In genomic region chr14:47511829-47512228, GRCh38 we compare ENCODE assay signal across 23 cellular contexts.
"Had no signal": no experiment of that assay in that cellular context is flagged by ENCODE, and none has a peak within 500 bp of the region (broad histone marks: within the 10 kb centered on the region; RNA-seq: fewer than 3 reads in every experiment).

No MANE protein-coding gene starts in this region.

- DNase-seq: colonic mucosa; cortex of kidney; effector CD8-positive, alpha-beta T cell; erythroblast; esophagus squamous epithelium; foreskin fibroblast; foreskin melanocyte; gastrocnemius medialis; glutamatergic neuron; head of caudate nucleus; heart right ventricle; hippocampal formation; left cardiac atrium; left lung; left ventricle myocardium superior; lower lobe of right lung; mesenchymal stem cell; mucosa of descending colon; naive B cell had no signal

- H3K4me3 ChIP-seq: colonic mucosa, esophagus squamous epithelium, gastrocnemius medialis, heart right ventricle, left lung, lower lobe of right lung, mucosa of descending colon had no signal

- H3K27ac ChIP-seq: colonic mucosa, epithelial cell of prostate, esophagus squamous epithelium, gastrocnemius medialis, heart right ventricle, left lung, lower lobe of right lung had no signal

- H3K27me3 ChIP-seq: colonic mucosa, esophagus squamous epithelium, gastrocnemius medialis, heart right ventricle, left lung had no signal

- H3K9me3 ChIP-seq: colonic mucosa, esophagus squamous epithelium, gastrocnemius medialis, heart right ventricle, left lung, lower lobe of right lung, mucosa of descending colon had no signal

- H3K36me3 ChIP-seq: colonic mucosa, esophagus squamous epithelium, gastrocnemius medialis, heart right ventricle, left lung, lower lobe of right lung had no signal

- ATAC-seq: esophagus mucosa, gastrocnemius medialis, heart right ventricle, left cardiac atrium, left lung, left ventricle myocardium superior, lower lobe of right lung, mucosa of descending colon had no signal

- FAIRE-seq: islet of Langerhans, keratinocyte had no signal

- H3K4me1 ChIP-seq: colonic mucosa, esophagus squamous epithelium, gastrocnemius medialis, heart right ventricle, left lung, lower lobe of right lung had no signal
